In genomic region chr3:9930804-9931418, GRCh38 we compare ENCODE assay signal across 1 cellular context.
TF ChIP-seq lines count a peak whose summit lies in the region.

No MANE protein-coding gene starts in this region.

TF ChIP-seq in SK-N-SH, 30 proteins besides CTCF, POLR2A, EP300 and RAD21 (continued from another document):
- TF ChIP-seq SMC3 (IDR thresholded peaks at IDR 0.05; ENCODE audit: low read depth, low read length) = 0 out of 2 replicates have a peak, but pooled peaks have one; percentile 8
